ENCODE assay signal across 1 cellular context in the genomic region with DNA sequence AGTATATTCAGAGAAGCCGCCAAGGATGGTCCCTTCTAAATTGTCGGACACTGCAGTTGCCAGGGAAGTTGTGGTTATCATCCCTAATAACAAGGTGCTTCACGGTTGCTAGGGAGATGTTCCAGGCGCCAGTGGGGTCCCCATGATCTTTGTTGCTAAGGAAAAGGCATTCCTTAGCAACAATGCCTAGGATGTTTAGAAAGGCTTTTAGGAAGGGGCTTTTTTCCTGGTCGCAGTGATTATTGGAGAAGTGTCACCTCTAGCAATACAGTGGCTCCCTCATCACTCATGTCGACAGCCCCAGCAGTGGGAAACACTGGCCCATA.
TF ChIP-seq lines count a peak whose summit lies in the region.

No MANE protein-coding gene starts in this region.

TF ChIP-seq in GM23338, 12 proteins besides CTCF, POLR2A, EP300 and RAD21 (continued from another document):
- TF ChIP-seq, protein P1, sequence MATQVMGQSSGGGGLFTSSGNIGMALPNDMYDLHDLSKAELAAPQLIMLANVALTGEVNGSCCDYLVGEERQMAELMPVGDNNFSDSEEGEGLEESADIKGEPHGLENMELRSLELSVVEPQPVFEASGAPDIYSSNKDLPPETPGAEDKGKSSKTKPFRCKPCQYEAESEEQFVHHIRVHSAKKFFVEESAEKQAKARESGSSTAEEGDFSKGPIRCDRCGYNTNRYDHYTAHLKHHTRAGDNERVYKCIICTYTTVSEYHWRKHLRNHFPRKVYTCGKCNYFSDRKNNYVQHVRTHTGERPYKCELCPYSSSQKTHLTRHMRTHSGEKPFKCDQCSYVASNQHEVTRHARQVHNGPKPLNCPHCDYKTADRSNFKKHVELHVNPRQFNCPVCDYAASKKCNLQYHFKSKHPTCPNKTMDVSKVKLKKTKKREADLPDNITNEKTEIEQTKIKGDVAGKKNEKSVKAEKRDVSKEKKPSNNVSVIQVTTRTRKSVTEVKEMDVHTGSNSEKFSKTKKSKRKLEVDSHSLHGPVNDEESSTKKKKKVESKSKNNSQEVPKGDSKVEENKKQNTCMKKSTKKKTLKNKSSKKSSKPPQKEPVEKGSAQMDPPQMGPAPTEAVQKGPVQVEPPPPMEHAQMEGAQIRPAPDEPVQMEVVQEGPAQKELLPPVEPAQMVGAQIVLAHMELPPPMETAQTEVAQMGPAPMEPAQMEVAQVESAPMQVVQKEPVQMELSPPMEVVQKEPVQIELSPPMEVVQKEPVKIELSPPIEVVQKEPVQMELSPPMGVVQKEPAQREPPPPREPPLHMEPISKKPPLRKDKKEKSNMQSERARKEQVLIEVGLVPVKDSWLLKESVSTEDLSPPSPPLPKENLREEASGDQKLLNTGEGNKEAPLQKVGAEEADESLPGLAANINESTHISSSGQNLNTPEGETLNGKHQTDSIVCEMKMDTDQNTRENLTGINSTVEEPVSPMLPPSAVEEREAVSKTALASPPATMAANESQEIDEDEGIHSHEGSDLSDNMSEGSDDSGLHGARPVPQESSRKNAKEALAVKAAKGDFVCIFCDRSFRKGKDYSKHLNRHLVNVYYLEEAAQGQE (IDR thresholded peaks at IDR 0.05; ENCODE audit: unreplicated experiment): no peak
- no peak for TF ChIP-seq EZH2phosphoT487 (IDR thresholded peaks at IDR 0.05; ENCODE audit: unreplicated experiment)
